ENCODE assay signal across 3 cellular contexts in the genomic region with DNA sequence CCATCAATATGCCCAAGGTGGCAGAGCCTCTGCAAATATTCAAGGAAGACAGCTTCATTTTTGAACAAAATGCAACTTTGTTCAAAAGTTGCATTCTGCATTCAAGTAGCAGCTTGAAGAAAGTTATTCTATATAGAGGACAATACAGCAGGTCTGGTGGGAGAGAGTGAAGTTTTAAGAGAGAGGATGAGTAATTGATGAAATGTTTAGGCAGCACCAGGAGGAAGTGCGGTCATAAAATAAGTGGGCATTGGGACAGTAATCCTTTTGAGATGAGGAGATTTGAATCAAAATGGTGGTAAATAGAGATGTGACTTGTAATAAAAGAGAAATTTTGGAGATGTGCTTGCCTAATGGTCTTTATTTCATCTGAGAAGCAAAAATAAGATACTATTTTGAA.
"Had no signal": no experiment of that assay in that cellular context is flagged by ENCODE, and none has a peak within 500 bp of the region (broad histone marks: within the 10 kb centered on the region; RNA-seq: fewer than 3 reads in every experiment).

No MANE protein-coding gene starts in this region.

- DNase-seq: GDM1, GF-D8 had no signal

- H3K4me3 ChIP-seq: GM12878 had no signal

- ATAC-seq: GM12878 had no signal
